21 cellular contexts compared by ENCODE assay signal in the genomic region with DNA sequence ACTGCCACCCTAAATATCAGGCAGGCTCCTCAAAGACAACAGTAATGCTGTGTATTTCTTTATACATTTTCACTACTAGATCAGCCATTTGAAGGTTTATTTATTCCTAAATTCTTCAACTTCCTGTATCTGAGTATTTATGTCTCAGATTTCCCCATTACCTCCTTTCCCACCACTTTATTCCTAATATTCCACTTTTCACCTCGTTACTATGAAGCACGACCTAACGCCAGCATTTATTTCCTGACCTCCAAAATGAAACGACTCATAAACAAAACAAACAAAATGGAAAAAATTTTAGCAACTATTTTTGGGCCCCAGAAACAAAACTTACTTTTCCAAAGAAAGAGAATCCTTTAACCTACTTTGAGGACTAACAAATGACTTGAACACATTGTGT.
A peak's percentile ranks its signal among the peaks of the same experiment; 100 is the strongest.
DNase-seq lines count a peak whose midpoint lies in the region; ATAC-seq, FAIRE-seq and TF ChIP-seq lines count a peak whose summit lies in the region.
"Had no signal": no experiment of that assay in that cellular context is flagged by ENCODE, and none has a peak within 500 bp of the region (broad histone marks: within the 10 kb centered on the region; RNA-seq: fewer than 3 reads in every experiment).

No MANE protein-coding gene starts in this region.

- peak overlapping the region; percentile 95 for H3K27ac ChIP-seq in PC-3 (ENCODE audit: low read length)
- peak overlapping the region; percentile 28 for H3K27ac ChIP-seq in endothelial cell of umbilical vein (ENCODE audit: insufficient read depth, low read depth, low read length)
- H3K27ac ChIP-seq in vagina = peak overlapping the region; percentile 50
- H3K27ac ChIP-seq in stomach = peak overlapping the region in 2 of 5 donors; percentile 64 to 65
- no peak overlapping the region for H3K27ac ChIP-seq in right cardiac atrium (ENCODE audit: low read length)

- dilution Hi-C loops in endothelial cell of umbilical vein (cut with MboI; ENCODE audit: extremely low pct_ligation_motif_present, low sequenced_read_pairs) = no loop called here

- no peaks in the 10 kb centered on the region for H3K9me1 ChIP-seq in endothelial cell of umbilical vein (replicated peaks; ENCODE audit: control insufficient read depth, extremely low read depth, insufficient read depth, low read length)

- no peak for TF ChIP-seq EP300 in stomach (IDR thresholded peaks at IDR 0.05)

- H3K27me3 ChIP-seq in PC-3 (ENCODE audit: low read length) (no peaks in the 10 kb centered on the region), endothelial cell of umbilical vein (ENCODE audit: control insufficient read depth in 2 of 2, insufficient read depth in 2 of 2, low read length in 2 of 2) (no peaks in the 10 kb centered on the region), vagina (no peaks in the 10 kb centered on the region), stomach (no peaks in the 10 kb centered on the region), right cardiac atrium (ENCODE audit: control insufficient read depth, insufficient read depth) (no peaks in the 10 kb centered on the region)
- H3K27me3 ChIP-seq: breast epithelium had no signal

- WGBS in stomach, 5 donors = 64 to 74% (median 68%) methylated on average over 4 of the region's 4 CpGs
- 60% methylated on average over 4 of the region's 4 CpGs for WGBS in right cardiac atrium

- H3K4me2 ChIP-seq in PC-3 (ENCODE audit: low read length) (peak overlapping the region; percentile 82), endothelial cell of umbilical vein (ENCODE audit: insufficient read depth, low read length) (peak overlapping the region; percentile 24)

- H3K4me3 Mint-ChIP-seq in nephron = no peak overlapping the region
- H3K4me3 Mint-ChIP-seq: CD4-positive, CD25-positive, alpha-beta regulatory T cell; stimulated activated effector memory CD8-positive, alpha-beta T cell treated with anti-CD3 and anti-CD28 coated beads, Interleukin-12 subunit alpha, Interleukin-12 subunit beta, amount 100 ng/mL, for 72 hours had no signal

- H3F3A ChIP-seq in PC-3 (ENCODE audit: low read length, unreplicated experiment) = no peaks in the 10 kb centered on the region

- TF ChIP-seq CTCF in PC-3 (conservative IDR thresholded peaks at IDR 0.05; ENCODE audit: low read depth, low read length) (no peak), endothelial cell of umbilical vein (IDR thresholded peaks at IDR 0.05; ENCODE audit: extremely low read depth in 1 of 2, insufficient read depth in 1 of 2, low read depth in 1 of 2, low read length in 2 of 2) (no peak), nephron (IDR thresholded peaks at IDR 0.05; ENCODE audit: unreplicated experiment in 3 of 3) (no peak), vagina (IDR thresholded peaks at IDR 0.05) (no peak), stomach (IDR thresholded peaks at IDR 0.05) (no peak)

- H2AFZ ChIP-seq in PC-3 (ENCODE audit: low read length) = peak overlapping the region; percentile 67; the same call in 1 of the 2 replicates
- no peak overlapping the region for H2AFZ ChIP-seq in endothelial cell of umbilical vein (ENCODE audit: low read depth, low read length)

- CTCF ChIA-PET in PC-3 (lab: Charles Lee) (no interaction called here), endothelial cell of umbilical vein (lab: Charles Lee) (interaction anchor here (1.2 to 1.8 kb wide), 2 partner anchors 16 to 23 kb away, joined by 3 to 4 read pairs; no protein-coding TSS in a partner anchor)

- POLR2A ChIA-PET in PC-3 (lab: Charles Lee; ENCODE audit: unreplicated experiment) = no interaction called here
- POLR2A ChIA-PET in endothelial cell of umbilical vein (lab: Charles Lee) = no interaction called here

- H3K4me1 Mint-ChIP-seq in nephron = peaks cover 68% of the 10 kb centered on the region

- intact Hi-C loops in PC-3 (cut with micrococcal nuclease) (loop anchor here (2.0 kb wide), 2 partner anchors 36 to 72 kb away; no protein-coding TSS in a partner anchor), endothelial cell of umbilical vein (cut with micrococcal nuclease) (no loop called here), vagina (cut with DNase I) (no loop called here), stomach (cut with DNase I; ENCODE audit: low total_unique reads) (no loop called here), right cardiac atrium (cut with DNase I) (no loop called here)

- H3K9me3 ChIP-seq in PC-3 (ENCODE audit: low read length) (no peaks in the 10 kb centered on the region), endothelial cell of umbilical vein (replicated peaks; ENCODE audit: control insufficient read depth, insufficient read depth, low read length) (no peaks in the 10 kb centered on the region), vagina (no peaks in the 10 kb centered on the region), stomach (no peaks in the 10 kb centered on the region), right cardiac atrium (ENCODE audit: control insufficient read depth, low read length) (no peaks in the 10 kb centered on the region)
- H3K9me3 ChIP-seq: breast epithelium, HAP-1 had no signal

- H3K36me3 ChIP-seq in PC-3 (ENCODE audit: low read depth, low read length) (no peaks in the 10 kb centered on the region), endothelial cell of umbilical vein (ENCODE audit: control insufficient read depth in 2 of 2, extremely low read depth in 1 of 2, insufficient read depth in 2 of 2, low read length in 2 of 2) (no peaks in the 10 kb centered on the region), vagina (no peaks in the 10 kb centered on the region), stomach (no peaks in the 10 kb centered on the region)
- H3K36me3 ChIP-seq: breast epithelium, HAP-1 had no signal

- H3K4me3 ChIP-seq in PC-3 (ENCODE audit: low read length) (peak overlapping the region; percentile 54), endothelial cell of umbilical vein (replicated peaks in 1 of 3; ENCODE audit: insufficient read depth in 1 of 3, low read depth in 1 of 3, low read length in 3 of 3) (no peak overlapping the region), vagina (no peak overlapping the region), stomach (no peak overlapping the region), right cardiac atrium (ENCODE audit: low read length) (no peak overlapping the region)
- H3K4me3 ChIP-seq: breast epithelium, HAP-1 had no signal

- peaks cover 5% of the 10 kb centered on the region for H3K36me3 Mint-ChIP-seq in nephron (ENCODE audit: low read depth)
- H3K36me3 Mint-ChIP-seq: stimulated activated effector memory CD8-positive, alpha-beta T cell treated with anti-CD3 and anti-CD28 coated beads, Interleukin-12 subunit alpha, Interleukin-12 subunit beta, amount 100 ng/mL, for 72 hours had no signal

- ATAC-seq in PC-3 = no peak
- no peak for ATAC-seq in right cardiac atrium
- ATAC-seq: stimulated activated effector memory CD8-positive, alpha-beta T cell treated with anti-CD3 and anti-CD28 coated beads, Interleukin-12 subunit alpha, Interleukin-12 subunit beta, amount 100 ng/mL, for 72 hours had no signal

- DNase-seq in PC-3 = no peak
- peak; percentile 41 for DNase-seq in endothelial cell of umbilical vein (ENCODE audit: low read depth, low spot score)
- DNase-seq in vagina (ENCODE audit: extremely low spot score in 2 of 2) = no peak
- no peak for DNase-seq in stomach
- no peak for DNase-seq in NCI-H69 (lab: John Stamatoyannopoulos, UW)
- DNase-seq in right cardiac atrium = no peak
- DNase-seq: activated CD8-positive, alpha-beta memory T cell treated with anti-CD3 and anti-CD28 coated beads for 24 hours; activated T-cell treated with anti-CD3 and anti-CD28 coated beads, Interleukin-2, amount 50 U/mL, for 1 hour; CD4-positive, CD25-positive, alpha-beta regulatory T cell; effector memory CD4-positive, alpha-beta T cell; Karpas-422; mammary epithelial cell; MV-4-11; NCI-H524 treated with DMSO at 0.1 percent for 48 hours; nucleus accumbens; stimulated activated CD4-positive, alpha-beta T cell treated with anti-CD3 and anti-CD28 coated beads, Interleukin-2, amount 100 ng/mL, for 48 hours had no signal

- H4K20me1 ChIP-seq in PC-3 (ENCODE audit: low read length) = no peaks in the 10 kb centered on the region
- no peaks in the 10 kb centered on the region for H4K20me1 ChIP-seq in endothelial cell of umbilical vein (replicated peaks; ENCODE audit: control insufficient read depth, extremely low read depth, insufficient read depth, low read length)

- no TSS peak for BruUV-seq in PC-3 (replicated peaks; lab: Mats Ljungman, UMichigan)
- no TSS peak for BruUV-seq in endothelial cell of umbilical vein (replicated peaks; lab: Mats Ljungman, UMichigan)

- peaks cover 3% of the 10 kb centered on the region for H3K27me3 Mint-ChIP-seq in nephron (ENCODE audit: low read depth)

- H3K79me2 ChIP-seq in PC-3 (ENCODE audit: low read length) (no peaks in the 10 kb centered on the region), endothelial cell of umbilical vein (ENCODE audit: control insufficient read depth, insufficient read depth, low read length) (peaks cover 12% of the 10 kb centered on the region)

- TF ChIP-seq POLR2A in endothelial cell of umbilical vein (IDR thresholded peaks at IDR 0.05; ENCODE audit: low read depth, low read length) (no peak), vagina (IDR thresholded peaks at IDR 0.05) (no peak), stomach (IDR thresholded peaks at IDR 0.05) (no peak)

- peaks cover 32% of the 10 kb centered on the region for H3K4me1 ChIP-seq in PC-3 (ENCODE audit: insufficient read depth, low read length)
- peaks cover 28% of the 10 kb centered on the region for H3K4me1 ChIP-seq in endothelial cell of umbilical vein (ENCODE audit: control insufficient read depth, extremely low read depth, insufficient read depth, low read length)
- peaks cover 16% of the 10 kb centered on the region for H3K4me1 ChIP-seq in vagina
- H3K4me1 ChIP-seq in stomach = peaks cover 0 to 68% (median 31%) of the 10 kb centered on the region in 4 donors
- H3K4me1 ChIP-seq in right cardiac atrium (ENCODE audit: control insufficient read depth, insufficient read depth, low read length) = no peaks in the 10 kb centered on the region
- H3K4me1 ChIP-seq: breast epithelium had no signal

- H3K9me2 ChIP-seq in PC-3 (replicated peaks; ENCODE audit: low read length) = no peaks in the 10 kb centered on the region

- H3K9ac ChIP-seq in PC-3 (ENCODE audit: low read length) = peak overlapping the region; percentile 72
- H3K9ac ChIP-seq in endothelial cell of umbilical vein (replicated peaks; ENCODE audit: extremely low read depth, insufficient read depth, low read length) = no peak overlapping the region

- FAIRE-seq in endothelial cell of umbilical vein (lab: Jason Lieb, UNC) = no peak
- FAIRE-seq: colon had no signal

- peak overlapping the region; percentile 42 to 71 (median 57) for H3K27ac Mint-ChIP-seq in nephron
- H3K27ac Mint-ChIP-seq: stimulated activated effector memory CD8-positive, alpha-beta T cell treated with anti-CD3 and anti-CD28 coated beads, Interleukin-12 subunit alpha, Interleukin-12 subunit beta, amount 100 ng/mL, for 72 hours had no signal

- H3K9me3 Mint-ChIP-seq in nephron = no peaks in the 10 kb centered on the region
- H3K9me3 Mint-ChIP-seq: CD4-positive, CD25-positive, alpha-beta regulatory T cell; stimulated activated effector memory CD8-positive, alpha-beta T cell treated with anti-CD3 and anti-CD28 coated beads, Interleukin-12 subunit alpha, Interleukin-12 subunit beta, amount 100 ng/mL, for 72 hours had no signal

TF ChIP-seq in endothelial cell of umbilical vein, 7 proteins besides CTCF, POLR2A, EP300 and RAD21 (continues in another document):
- TF ChIP-seq EZH2 (IDR thresholded peaks at IDR 0.05; ENCODE audit: borderline replicate concordance, low read depth, low read length, severe bottlenecking) (no peak), MYC (IDR thresholded peaks at IDR 0.05; ENCODE audit: low read depth, low read length) (no peak)
